Comparison of ENCODE assay signal across 11 cellular contexts in the genomic region with DNA sequence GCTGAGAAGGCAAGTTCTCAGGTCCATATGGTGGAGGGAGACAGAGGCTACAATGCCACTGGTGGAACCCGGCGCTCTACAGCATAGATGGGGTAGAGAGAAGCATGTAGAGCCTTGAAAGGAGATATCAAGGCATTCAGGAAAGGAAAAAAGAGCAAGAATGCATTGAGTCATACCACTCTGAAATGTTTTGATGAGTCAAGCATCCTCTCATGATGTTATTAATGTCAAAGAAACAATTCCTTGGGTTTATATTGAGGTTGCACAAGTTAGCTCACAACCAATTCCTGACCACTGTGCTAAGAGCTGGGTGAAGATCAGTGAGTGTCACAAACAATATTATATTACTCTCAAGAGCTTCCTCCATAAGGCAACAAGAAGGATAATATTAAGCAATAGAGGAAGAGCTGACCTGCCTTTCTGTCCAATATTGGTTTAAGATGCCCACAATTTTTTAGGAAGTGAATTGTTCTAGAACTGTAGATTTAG.
DNase-seq lines count a peak whose midpoint lies in the region; ATAC-seq, FAIRE-seq and TF ChIP-seq lines count a peak whose summit lies in the region.
"Had no signal": no experiment of that assay in that cellular context is flagged by ENCODE, and none has a peak within 500 bp of the region (broad histone marks: within the 10 kb centered on the region; RNA-seq: fewer than 3 reads in every experiment).

No MANE protein-coding gene starts in this region.

- peaks cover 25% of the 10 kb centered on the region for H3K4me1 ChIP-seq in ACC112 (ENCODE audit: control insufficient read depth, insufficient read depth, low read length, unreplicated experiment)
- H3K4me1 ChIP-seq in astrocyte (ENCODE audit: insufficient read depth, low read length): peaks cover 30% of the 10 kb centered on the region
- H3K4me1 ChIP-seq: HAP-1 had no signal

- H3K79me2 ChIP-seq in ACC112 (ENCODE audit: control insufficient read depth, insufficient read depth, low read length, unreplicated experiment): no peaks in the 10 kb centered on the region
- no peaks in the 10 kb centered on the region for H3K79me2 ChIP-seq in astrocyte (ENCODE audit: insufficient read depth, low read length)

- H3K27ac ChIP-seq in ACC112 (ENCODE audit: low read depth, low read length) (peak overlapping the region; percentile 58), astrocyte (ENCODE audit: low read depth, low read length) (peak overlapping the region; percentile 71), dorsolateral prefrontal cortex (no peak overlapping the region)

- no peaks in the 10 kb centered on the region for H3K27me3 Mint-ChIP-seq in astrocyte (ENCODE audit: low read depth, unreplicated experiment)
- H3K27me3 Mint-ChIP-seq: CD4-positive, CD25-positive, alpha-beta regulatory T cell had no signal

- peaks cover 35% of the 10 kb centered on the region for H3K4me1 Mint-ChIP-seq in astrocyte (ENCODE audit: low read depth, unreplicated experiment)
- H3K4me1 Mint-ChIP-seq: CD4-positive, CD25-positive, alpha-beta regulatory T cell had no signal

- no peaks in the 10 kb centered on the region for H3K36me3 Mint-ChIP-seq in astrocyte (ENCODE audit: low read depth, unreplicated experiment)
- H3K36me3 Mint-ChIP-seq: CD4-positive, CD25-positive, alpha-beta regulatory T cell had no signal

- H3K9ac ChIP-seq in astrocyte (ENCODE audit: low read length): no peak overlapping the region

- TF ChIP-seq CTCF in astrocyte (IDR thresholded peaks at IDR 0.05; ENCODE audit: insufficient read depth, low read depth, low read length): no peak
- TF ChIP-seq CTCF in dorsolateral prefrontal cortex (IDR thresholded peaks at IDR 0.05 in 54 of 56, conservative IDR thresholded peaks at IDR 0.05 in 2 of 56; ENCODE audit: low read depth in 1 of 56, partially characterized antibody in 56 of 56): no peak

- H3K27me3 ChIP-seq in ACC112 (ENCODE audit: insufficient read depth, low read length) (peaks cover 4% of the 10 kb centered on the region; the same call in 1 of the 2 replicates), astrocyte (ENCODE audit: insufficient read depth, low read length) (no peaks in the 10 kb centered on the region), dorsolateral prefrontal cortex (peaks cover 0 to 10% (median 0%) of the 10 kb centered on the region in 45 donors)

- peak overlapping the region; percentile 84 for H3K27ac Mint-ChIP-seq in astrocyte (ENCODE audit: unreplicated experiment)
- H3K27ac Mint-ChIP-seq: CD4-positive, CD25-positive, alpha-beta regulatory T cell had no signal

- no peak overlapping the region for H3K4me3 Mint-ChIP-seq in astrocyte (ENCODE audit: unreplicated experiment)
- H3K4me3 Mint-ChIP-seq: CD4-positive, CD25-positive, alpha-beta regulatory T cell had no signal

- ATAC-seq in GM19455 (IDR thresholded peaks at IDR 0.05; ENCODE audit: unreplicated experiment): no peak

- peak overlapping the region; percentile 43 for H3K4me2 ChIP-seq in astrocyte (ENCODE audit: low read length)

- H3K9me3 ChIP-seq in astrocyte (ENCODE audit: insufficient read depth, low read depth, low read length): no peaks in the 10 kb centered on the region
- H3K9me3 ChIP-seq: HAP-1 had no signal

- peak; percentile 12 for DNase-seq in HS-27A (ENCODE audit: low read depth)
- peak; percentile 98 for DNase-seq in astrocyte (ENCODE audit: low read depth)
- peak; percentile 81 for DNase-seq in kidney glomerular epithelial cell (lab: John Stamatoyannopoulos, UW)
- DNase-seq in stimulated activated CD4-positive, alpha-beta T cell treated with anti-CD3 and anti-CD28 coated beads, Interleukin-12 subunit alpha, Interleukin-12 subunit beta, amount 100 ng/mL, for 4 hours: no peak
- no peak for DNase-seq in dorsolateral prefrontal cortex
- DNase-seq in NCI-H146 (lab: John Stamatoyannopoulos, UW): no peak
- DNase-seq: CD4-positive, CD25-positive, alpha-beta regulatory T cell; NCI-H526 had no signal

- intact Hi-C loops in dorsolateral prefrontal cortex (cut with DNase I): no loop called here

- no peaks in the 10 kb centered on the region for H3K9me3 Mint-ChIP-seq in astrocyte (ENCODE audit: unreplicated experiment)

- no peak overlapping the region for H3K4me3 ChIP-seq in ACC112 (ENCODE audit: low read depth, low read length)
- no peak overlapping the region for H3K4me3 ChIP-seq in astrocyte (ENCODE audit: insufficient read depth, low read depth, low read length)
- no peak overlapping the region for H3K4me3 ChIP-seq in dorsolateral prefrontal cortex
- H3K4me3 ChIP-seq: HAP-1 had no signal

- H2AFZ ChIP-seq in ACC112 (ENCODE audit: low read length, unreplicated experiment) (no peak overlapping the region), astrocyte (ENCODE audit: low read depth, low read length) (no peak overlapping the region)

- H3K36me3 ChIP-seq in ACC112 (ENCODE audit: insufficient read depth, low read length) (no peaks in the 10 kb centered on the region), astrocyte (ENCODE audit: insufficient read depth, low read length) (no peaks in the 10 kb centered on the region)
- H3K36me3 ChIP-seq: HAP-1 had no signal

- FAIRE-seq in astrocyte (lab: Jason Lieb, UNC): peak; percentile 99

- no peaks in the 10 kb centered on the region for H4K20me1 ChIP-seq in astrocyte (ENCODE audit: insufficient read depth, low read length)

Comparison
In these comparisons a context has a peak if more than half of its experiments do, and no peak if none do; other contexts are left out.
1. H3K27ac ChIP-seq: peak in ACC112 (single experiment) and astrocyte (single experiment); none in dorsolateral prefrontal cortex (0 of 59).
2. DNase-seq: peak in HS-27A (single experiment), astrocyte (single experiment) and kidney glomerular epithelial cell (single experiment); none in stimulated activated CD4-positive, alpha-beta T cell treated with anti-CD3 and anti-CD28 coated beads, Interleukin-12 subunit alpha, Interleukin-12 subunit beta, amount 100 ng/mL, for 4 hours (single experiment), dorsolateral prefrontal cortex (0 of 10) and NCI-H146 (single experiment).